ENCODE assay signal across 18 cellular contexts in genomic region chr3:17752441-17752840, GRCh38. TPM values are rescaled to one million over a fixed set of nuclear protein-coding genes. Genes with fewer than 3 reads are reported as not detected.
DNase-seq lines count a peak whose midpoint lies in the region; ATAC-seq and TF ChIP-seq lines count a peak whose summit lies in the region.
"Had no signal": no experiment of that assay in that cellular context is flagged by ENCODE, and none has a peak within 500 bp of the region (broad histone marks: within the 10 kb centered on the region; RNA-seq: fewer than 3 reads in every experiment).

No MANE protein-coding gene starts in this region.

- peak overlapping the region; percentile 4 for H3K9ac ChIP-seq in adipocyte (ENCODE audit: low read length)

- H3K9me3 ChIP-seq in adipocyte (ENCODE audit: control insufficient read depth, low read length): no peaks in the 10 kb centered on the region
- H3K9me3 ChIP-seq in thyroid gland: no peaks in the 10 kb centered on the region
- no peaks in the 10 kb centered on the region for H3K9me3 ChIP-seq in ovary
- H3K9me3 ChIP-seq: A549, MG63, SJSA1 had no signal

- H3K4me1 ChIP-seq in GM23338 (ENCODE audit: insufficient read depth): no peaks in the 10 kb centered on the region
- peaks cover 31% of the 10 kb centered on the region for H3K4me1 ChIP-seq in adipocyte (ENCODE audit: control insufficient read depth, insufficient read depth, low read length)
- no peaks in the 10 kb centered on the region for H3K4me1 ChIP-seq in thyroid gland
- peaks cover 2% of the 10 kb centered on the region for H3K4me1 ChIP-seq in ovary (ENCODE audit: insufficient read depth)
- H3K4me1 ChIP-seq: A549, SJSA1 had no signal

- no peak overlapping the region for H3K4me3 ChIP-seq in AG09309 (ENCODE audit: control insufficient read depth, low read depth, low read length)
- no peak overlapping the region for H3K4me3 ChIP-seq in GM23338
- H3K4me3 ChIP-seq in adipocyte (ENCODE audit: low read length): peak overlapping the region; percentile 6
- no peak overlapping the region for H3K4me3 ChIP-seq in fibroblast of the aortic adventitia (ENCODE audit: low read depth, low read length)
- H3K4me3 ChIP-seq in thyroid gland (replicated peaks in 1 of 3): no peak overlapping the region
- H3K4me3 ChIP-seq in ovary: no peak overlapping the region
- H3K4me3 ChIP-seq: A549, MG63, SJSA1 had no signal

- no peaks in the 10 kb centered on the region for H3K79me2 ChIP-seq in GM23338 (replicated peaks; ENCODE audit: insufficient read depth)

- DNase-seq in AG09309 (ENCODE audit: low read depth) (peak; percentile 13), GM23338 (ENCODE audit: low spot score) (no peak), adipocyte (ENCODE audit: low read depth) (peak; percentile 77), fibroblast of the aortic adventitia (ENCODE audit: low read depth) (peak; percentile 67), thyroid gland (no peak), ovary (no peak)
- DNase-seq: CD8-positive, alpha-beta T cell; DMS79 treated with DMSO at 0.1 percent for 48 hours; MG63; NCI-H1417; NCI-H2029; NCI-H2171 treated with DMSO at 0.1 percent for 48 hours; NCI-H774 had no signal

- H3K4me2 ChIP-seq in GM23338: no peak overlapping the region

- no peak for ATAC-seq in GM23338
- no peak for ATAC-seq in GM19455 (IDR thresholded peaks at IDR 0.05; ENCODE audit: unreplicated experiment)
- ATAC-seq: A549; CD8-positive, alpha-beta T cell; HepG2 had no signal

- H3K9me2 ChIP-seq in GM23338 (ENCODE audit: insufficient read depth): no peaks in the 10 kb centered on the region; the same call in 1 of the 2 replicates

- H3F3A ChIP-seq in GM23338 (replicated peaks; ENCODE audit: low read depth): no peaks in the 10 kb centered on the region

- no peaks in the 10 kb centered on the region for H3K27me3 Mint-ChIP-seq in GM23338 (ENCODE audit: insufficient read depth, low read depth, poor library complexity)
- H3K27me3 Mint-ChIP-seq: B cell had no signal

- TF ChIP-seq EP300 in ovary (IDR thresholded peaks at IDR 0.05): no peak

- no peaks in the 10 kb centered on the region for H3K36me3 Mint-ChIP-seq in GM23338 (ENCODE audit: low read depth)
- H3K36me3 Mint-ChIP-seq: CD8-positive, alpha-beta T cell had no signal

- WGBS in thyroid gland, 2 donors: 77 to 93% methylated on average over 2 of the region's 2 CpGs
- WGBS in ovary, 3 donors: 88 to 98% (median 94%) methylated on average over 2 of the region's 2 CpGs

- peaks cover 5% of the 10 kb centered on the region for H3K4me1 Mint-ChIP-seq in GM23338

- H3K27me3 ChIP-seq in GM23338 (ENCODE audit: insufficient read depth): no peaks in the 10 kb centered on the region
- H3K27me3 ChIP-seq in adipocyte (replicated peaks; ENCODE audit: control insufficient read depth, insufficient read depth, low read length): no peaks in the 10 kb centered on the region
- no peaks in the 10 kb centered on the region for H3K27me3 ChIP-seq in thyroid gland
- H3K27me3 ChIP-seq in ovary: no peaks in the 10 kb centered on the region
- H3K27me3 ChIP-seq: MG63, SJSA1 had no signal

- H3K27ac Mint-ChIP-seq in GM23338: no peak overlapping the region
- H3K27ac Mint-ChIP-seq: B cell; CD8-positive, alpha-beta T cell had no signal

- H3K36me3 ChIP-seq in GM23338 (ENCODE audit: insufficient read depth) (no peaks in the 10 kb centered on the region), adipocyte (ENCODE audit: control insufficient read depth, insufficient read depth, low read length, severe bottlenecking) (no peaks in the 10 kb centered on the region), thyroid gland (no peaks in the 10 kb centered on the region), ovary (no peaks in the 10 kb centered on the region)
- H3K36me3 ChIP-seq: MG63, SJSA1 had no signal

- TF ChIP-seq CTCF in AG09309 (IDR thresholded peaks at IDR 0.05; ENCODE audit: control insufficient read depth, insufficient read depth, low read depth, low read length, missing control alignments): no peak
- no peak for TF ChIP-seq CTCF in GM23338 (conservative IDR thresholded peaks at IDR 0.05; ENCODE audit: low read depth in 2 of 2)
- TF ChIP-seq CTCF in fibroblast of the aortic adventitia (IDR thresholded peaks at IDR 0.05; ENCODE audit: insufficient read depth, low read length): no peak
- no peak for TF ChIP-seq CTCF in thyroid gland (IDR thresholded peaks at IDR 0.05)
- no peak for TF ChIP-seq CTCF in ovary (IDR thresholded peaks at IDR 0.05)

- no peaks in the 10 kb centered on the region for H4K20me1 ChIP-seq in GM23338 (replicated peaks; ENCODE audit: insufficient read depth)

- intact Hi-C loops in thyroid gland (cut with DNase I) (no loop called here), ovary (cut with DNase I) (no loop called here)

- H2AFZ ChIP-seq in GM23338: peak overlapping the region; percentile 69

- TF ChIP-seq POLR2A in thyroid gland (IDR thresholded peaks at IDR 0.05) (no peak), ovary (IDR thresholded peaks at IDR 0.05) (no peak)

- no peak overlapping the region for H3K4me3 Mint-ChIP-seq in GM23338
- H3K4me3 Mint-ChIP-seq: B cell; CD8-positive, alpha-beta T cell had no signal

- H3K9me3 Mint-ChIP-seq in GM23338: no peaks in the 10 kb centered on the region
- H3K9me3 Mint-ChIP-seq: CD8-positive, alpha-beta T cell had no signal

- H3K27ac ChIP-seq in GM23338 (ENCODE audit: low read depth) (no peak overlapping the region), thyroid gland (no peak overlapping the region), ovary (no peak overlapping the region)
- H3K27ac ChIP-seq: A549, SJSA1 had no signal

TF ChIP-seq in GM23338, 12 proteins besides CTCF, POLR2A, EP300 and RAD21 (continues in another document):
- TF ChIP-seq POLR2AphosphoS5 (IDR thresholded peaks at IDR 0.05; ENCODE audit: low read depth) (no peak), EZH2phosphoT487 (IDR thresholded peaks at IDR 0.05; ENCODE audit: unreplicated experiment) (no peak), ZNF462 (CRISPR knock-in tag; IDR thresholded peaks at IDR 0.05) (no peak), EZH2 (IDR thresholded peaks at IDR 0.05; ENCODE audit: low read depth, unreplicated experiment) (no peak), JUNB (IDR thresholded peaks at IDR 0.05; ENCODE audit: unreplicated experiment) (no peak)

RNA-seq across cellular contexts. Expression of gene TBC1D5, which starts 10.0 kb away (rescaled TPM):
- 45.0 and 48.1 TPM in 2 replicates for total RNA-seq in GM23338 (2014; rRNA removed; shearing (Covaris generic))
- 16.9 and 21.8 TPM in 2 replicates for polyA plus RNA-seq in GM23338 (2016; fragmentation: Nextera tagmentation; extraction: Ambion mirVana)
- total RNA-seq in fibroblast of the aortic adventitia (ENCODE audit: low replicate concordance): 83.4 and 145 TPM in 2 replicates
- 100 to 1,000 TPM; 115 to 141 (median 133) TPM for total RNA-seq in thyroid gland
- total RNA-seq in ovary: 10 to 100 TPM; 48.8 to 73.5 (median 61.0) TPM
- 10 to 100 TPM; 20.7 to 71.8 TPM for polyA plus RNA-seq in ovary

Comparison
In these comparisons a context has a peak if more than half of its experiments do, and no peak if none do; other contexts are left out.
1. DNase-seq: peak in AG09309 (single experiment), adipocyte (single experiment) and fibroblast of the aortic adventitia (single experiment); none in GM23338 (single experiment), thyroid gland (0 of 2) and ovary (0 of 5).